ENCODE assay signal across 1 cellular context in the genomic region with DNA sequence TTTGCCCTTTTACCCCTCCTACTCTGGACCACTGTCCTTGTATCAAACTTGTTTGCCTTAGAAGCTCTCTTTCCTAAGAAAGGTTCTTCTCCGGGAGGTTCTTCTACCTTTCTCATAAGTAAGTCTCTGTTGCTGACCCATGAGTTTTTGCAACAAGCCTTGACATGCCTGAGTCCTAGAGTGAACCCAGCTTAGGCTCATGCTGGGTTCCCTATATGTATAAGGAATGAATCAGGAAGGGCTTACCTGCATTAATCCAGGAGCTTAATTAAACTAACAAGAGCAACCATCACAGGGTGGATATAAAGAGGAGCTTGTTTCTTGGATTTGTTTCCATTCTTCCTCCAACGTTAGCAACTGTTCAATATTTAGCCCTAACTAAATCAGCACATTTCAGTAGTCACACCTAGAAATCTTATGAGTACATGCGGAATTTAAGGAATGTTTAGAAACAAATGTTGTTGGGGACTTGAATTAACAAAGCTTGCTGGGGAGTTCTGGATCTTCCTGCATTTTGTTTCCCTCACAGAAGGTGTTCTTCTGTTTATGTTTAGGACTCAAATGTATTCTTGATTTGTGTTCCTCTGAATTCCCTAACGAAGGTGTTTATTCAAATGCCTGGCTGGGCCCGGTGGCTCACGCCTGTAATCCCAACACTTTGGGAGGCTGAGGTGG.
TF ChIP-seq lines count a peak whose summit lies in the region.

No MANE protein-coding gene starts in this region.

TF ChIP-seq in HepG2, 621 proteins besides CTCF, POLR2A, EP300 and RAD21 (continued from another document):
- no peak for TF ChIP-seq CC2D1A (CRISPR knock-in tag; IDR thresholded peaks at IDR 0.05)
- no peak for TF ChIP-seq KMT2A (CRISPR knock-in tag; IDR thresholded peaks at IDR 0.05)
